8 cellular contexts compared by ENCODE assay signal in genomic region chr17:81891303-81891552, GRCh38. TPM values are rescaled to one million over a fixed set of nuclear protein-coding genes. Genes with fewer than 3 reads are reported as not detected.
DNase-seq lines count a peak whose midpoint lies in the region; ATAC-seq, FAIRE-seq and TF ChIP-seq lines count a peak whose summit lies in the region.

No MANE protein-coding gene starts in this region.

- DNase-seq in GM12865 (ENCODE audit: low read depth) = no peak
- DNase-seq in pancreas = no peak
- no peak for DNase-seq in NCI-H1930 (lab: John Stamatoyannopoulos, UW)
- no peak for DNase-seq in GOT3 (lab: John Stamatoyannopoulos, UW)

- H3K4me1 ChIP-seq in HUES6 (ENCODE audit: control insufficient read depth, insufficient read depth, low read length) (peaks cover 6% of the 10 kb centered on the region; the same call in 1 of the 2 replicates), duodenal mucosa (ENCODE audit: control insufficient read depth in 1 of 2, insufficient read depth in 2 of 2, low read length in 2 of 2) (peaks cover 10 to 13% of the 10 kb centered on the region in 2 donors), pancreas (peaks cover 0 to 17% (median 9%) of the 10 kb centered on the region in 3 donors)

- peak overlapping the region; percentile 60 for H3K4me3 ChIP-seq in GM12865 (ENCODE audit: low read depth, low read length)
- peak overlapping the region; percentile 99 for H3K4me3 ChIP-seq in HUES6 (ENCODE audit: low read depth, low read length)
- peak overlapping the region in 1 of 2 donors; percentile 88 for H3K4me3 ChIP-seq in duodenal mucosa (ENCODE audit: low read depth in 1 of 2, low read length in 2 of 2)
- H3K4me3 ChIP-seq in pancreas = peak overlapping the region; percentile 83 to 94 (median 88)

- 0 to 1% methylated on average over 22 to 40 of the region's 40 CpGs for WGBS in pancreas, 2 donors

- no peaks in the 10 kb centered on the region for H3K9me3 ChIP-seq in HUES6 (ENCODE audit: control insufficient read depth, insufficient read depth, low read depth, low read length)
- no peaks in the 10 kb centered on the region for H3K9me3 ChIP-seq in duodenal mucosa (ENCODE audit: control insufficient read depth in 1 of 2, low read length in 2 of 2)
- no peaks in the 10 kb centered on the region for H3K9me3 ChIP-seq in pancreas

- no peak for FAIRE-seq in pancreas (lab: Jason Lieb, UNC)

- H3K36me3 ChIP-seq in HUES6 (ENCODE audit: control insufficient read depth, insufficient read depth, low read length) (peaks cover 62% of the 10 kb centered on the region), duodenal mucosa (ENCODE audit: control insufficient read depth in 1 of 2, insufficient read depth in 2 of 2, low read length in 2 of 2) (peaks cover 30 to 47% of the 10 kb centered on the region in 2 donors), pancreas (peaks cover 0 to 17% (median 12%) of the 10 kb centered on the region in 3 donors)

- H3K9ac ChIP-seq in HUES6 (ENCODE audit: low read length) (peak overlapping the region; percentile 99), duodenal mucosa (ENCODE audit: low read depth in 1 of 2, low read length in 2 of 2) (peak overlapping the region in 1 of 2 donors; percentile 86)

- peak overlapping the region; percentile 95 for H3K27ac ChIP-seq in HUES6 (ENCODE audit: low read depth, low read length)
- peak overlapping the region; percentile 93 for H3K27ac ChIP-seq in duodenal mucosa (ENCODE audit: low read depth, low read length)
- H3K27ac ChIP-seq in pancreas = peak overlapping the region in 3 of 4 donors; percentile 12 to 89 (median 51)

- no peak for ATAC-seq in pancreas
- ATAC-seq in HG03442 (IDR thresholded peaks at IDR 0.05; ENCODE audit: unreplicated experiment) = no peak
- no peak for ATAC-seq in HG02970 (IDR thresholded peaks at IDR 0.05; ENCODE audit: low FRiP score, unreplicated experiment)

- H3K27me3 ChIP-seq in HUES6 (ENCODE audit: control insufficient read depth, insufficient read depth, low read length) (no peaks in the 10 kb centered on the region), duodenal mucosa (ENCODE audit: control insufficient read depth in 1 of 2, insufficient read depth in 2 of 2, low read length in 2 of 2) (no peaks in the 10 kb centered on the region), pancreas (no peaks in the 10 kb centered on the region)

- intact Hi-C loops in pancreas (cut with DNase I) = no loop called here

- no peak for TF ChIP-seq CTCF in GM12865 (IDR thresholded peaks at IDR 0.05; ENCODE audit: insufficient read depth, low read depth, low read length, missing control alignments)
- TF ChIP-seq CTCF in pancreas (IDR thresholded peaks at IDR 0.05) = no peak

RNA-seq across cellular contexts. Expression of gene ALYREF, which starts 0.2 kb away (rescaled TPM):
- 10 to 100 TPM; 14.4 to 27.8 (median 23.4) TPM for total RNA-seq in pancreas
- 10 to 100 TPM; 10.3 to 22.6 TPM for polyA plus RNA-seq in pancreas

RNA-seq across cellular contexts. Expression of gene ANAPC11, which starts 0.3 kb away (rescaled TPM):
- 10 to 100 TPM; 33.3 to 45.5 (median 42.5) TPM for total RNA-seq in pancreas
- 100 to 1,000 TPM in 1 of 2 donors, 10 to 100 TPM in 1; 95.1 to 112 TPM for polyA plus RNA-seq in pancreas

RNA-seq across cellular contexts. Expression of gene NPB, which starts 10.8 kb away (rescaled TPM):
- total RNA-seq in pancreas = under 1 TPM in 4 of 6 donors, not detected in 2; 0.19 to 0.62 (median 0.34) TPM
- under 1 TPM; 0.34 to 0.45 TPM for polyA plus RNA-seq in pancreas

RNA-seq across cellular contexts. Expression of gene PCYT2, which starts 20.0 kb away (rescaled TPM):
- total RNA-seq in pancreas = 10 to 100 TPM in 5 of 6 donors, 1 to 10 TPM in 1; 9.0 to 20.7 (median 15.0) TPM
- polyA plus RNA-seq in pancreas = 10 to 100 TPM; 22.3 to 35.3 TPM

RNA-seq across cellular contexts. Expression of gene ARHGDIA, which starts 20.1 kb away (rescaled TPM):
- 100 to 1,000 TPM in 5 of 6 donors, 10 to 100 TPM in 1; 99.5 to 170 (median 160) TPM for total RNA-seq in pancreas
- polyA plus RNA-seq in pancreas = 100 to 1,000 TPM; 157 to 225 TPM
